19 cellular contexts compared by ENCODE assay signal in the genomic region with DNA sequence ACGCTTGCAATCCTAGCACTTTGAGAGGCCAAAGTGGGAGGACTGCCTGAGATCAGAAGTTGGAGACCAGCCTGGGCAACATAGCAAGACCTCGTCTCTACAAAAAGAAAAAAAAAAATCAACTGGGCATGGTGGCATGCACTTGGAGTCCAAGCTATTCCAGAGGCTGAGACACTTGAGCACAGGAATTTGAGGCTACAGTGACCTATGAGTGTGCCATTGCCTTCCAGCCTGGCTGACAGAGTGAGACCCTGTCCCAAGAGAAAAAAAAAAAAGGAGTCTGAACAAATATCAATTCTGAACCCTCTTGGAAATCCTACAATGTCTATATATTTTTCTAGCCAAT.
"Had no signal": no experiment of that assay in that cellular context is flagged by ENCODE, and none has a peak within 500 bp of the region (broad histone marks: within the 10 kb centered on the region; RNA-seq: fewer than 3 reads in every experiment).

No MANE protein-coding gene starts in this region.

- H3K4me3 ChIP-seq: adrenal gland, dorsolateral prefrontal cortex, mucosa of descending colon, neural progenitor cell, suprapubic skin, upper lobe of right lung had no signal

- H3K36me3 ChIP-seq: adrenal gland, neural progenitor cell, suprapubic skin, upper lobe of right lung had no signal

- H2AFZ ChIP-seq: neural progenitor cell had no signal

- H3K4me1 ChIP-seq: adrenal gland, neural progenitor cell had no signal

- H3K27ac ChIP-seq: adrenal gland, dorsolateral prefrontal cortex, neural progenitor cell, suprapubic skin, upper lobe of right lung had no signal

- H3K9me3 ChIP-seq: adrenal gland, mucosa of descending colon, suprapubic skin, upper lobe of right lung had no signal

- H3K4me2 ChIP-seq: neural progenitor cell had no signal

- ATAC-seq: activated naive CD4-positive, alpha-beta T cell treated with anti-CD3 and anti-CD28 coated beads, Interleukin-2, amount 50 U/mL, for 72 hours; mucosa of descending colon; naive thymus-derived CD4-positive, alpha-beta T cell; stimulated activated naive CD8-positive, alpha-beta T cell treated with anti-CD3 and anti-CD28 coated beads, Interleukin-15, amount 100 ng/mL, for 72 hours had no signal

- H3K27me3 ChIP-seq: adrenal gland, dorsolateral prefrontal cortex, neural progenitor cell, suprapubic skin, upper lobe of right lung had no signal

- H3K9ac ChIP-seq: neural progenitor cell had no signal

- DNase-seq: activated CD4-positive, alpha-beta T cell treated with anti-CD3 and anti-CD28 coated beads, Interleukin-2, amount 50 U/mL, for 4 hours; activated gamma-delta T cell treated with Interleukin-2 at 50 U/mL for 16 hours; adrenal gland; caudate nucleus; dorsolateral prefrontal cortex; foreskin fibroblast; hypothalamus; islet precursor cell; mammary epithelial cell; mucosa of descending colon; naive thymus-derived CD4-positive, alpha-beta T cell; stimulated activated CD4-positive, alpha-beta T cell treated with anti-CD3 and anti-CD28 coated beads, Interleukin-2, amount 100 ng/mL, for 24 hours; stimulated activated naive CD8-positive, alpha-beta T cell treated with anti-CD3 and anti-CD28 coated beads, Interleukin-15, amount 100 ng/mL, for 72 hours; SW 1271; T-helper 2 cell; upper lobe of right lung had no signal
